In genomic region chr7:31874631-31875374, GRCh38 we compare ENCODE assay signal across 2 cellular contexts.
TF ChIP-seq lines count a peak whose summit lies in the region.

No MANE protein-coding gene starts in this region.

TF ChIP-seq in A549, 52 proteins besides CTCF, POLR2A, EP300 and RAD21:
- no peak for TF ChIP-seq TP53 (CRISPR knock-in tag; IDR thresholded peaks at IDR 0.05)
- no peak for TF ChIP-seq HOXA7 (CRISPR knock-in tag; IDR thresholded peaks at IDR 0.05)
- no peak for TF ChIP-seq ZC3H11A (IDR thresholded peaks at IDR 0.05)
- TF ChIP-seq, protein P1, sequence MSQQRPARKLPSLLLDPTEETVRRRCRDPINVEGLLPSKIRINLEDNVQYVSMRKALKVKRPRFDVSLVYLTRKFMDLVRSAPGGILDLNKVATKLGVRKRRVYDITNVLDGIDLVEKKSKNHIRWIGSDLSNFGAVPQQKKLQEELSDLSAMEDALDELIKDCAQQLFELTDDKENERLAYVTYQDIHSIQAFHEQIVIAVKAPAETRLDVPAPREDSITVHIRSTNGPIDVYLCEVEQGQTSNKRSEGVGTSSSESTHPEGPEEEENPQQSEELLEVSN (IDR thresholded peaks at IDR 0.05; ENCODE audit: borderline replicate concordance, low read depth), result no peak
- no peak for TF ChIP-seq RFX5 (IDR thresholded peaks at IDR 0.05)
- no peak for TF ChIP-seq HOXB5 (CRISPR knock-in tag; IDR thresholded peaks at IDR 0.05)
- no peak for TF ChIP-seq ESRRA (IDR thresholded peaks at IDR 0.05; ENCODE audit: borderline replicate concordance, low read length)
- TF ChIP-seq MAFK (IDR thresholded peaks at IDR 0.05; ENCODE audit: partially characterized antibody), result peak; percentile 51
- no peak for TF ChIP-seq MYC (IDR thresholded peaks at IDR 0.05; ENCODE audit: borderline replicate concordance, low read length)
- TF ChIP-seq BHLHE40 (IDR thresholded peaks at IDR 0.05; ENCODE audit: low read depth, low read length), result no peak
- no peak for TF ChIP-seq HOXB13 (CRISPR knock-in tag; IDR thresholded peaks at IDR 0.05; ENCODE audit: low read depth)
- TF ChIP-seq ATOH8 (CRISPR knock-in tag; IDR thresholded peaks at IDR 0.05; ENCODE audit: low read depth), result no peak
- TF ChIP-seq CHD4 (IDR thresholded peaks at IDR 0.05; ENCODE audit: borderline replicate concordance), result no peak
- TF ChIP-seq ZSCAN20 (CRISPR knock-in tag; IDR thresholded peaks at IDR 0.05), result no peak
- no peak for TF ChIP-seq USF2 (IDR thresholded peaks at IDR 0.05)
- TF ChIP-seq NFE2L2 (conservative IDR thresholded peaks at IDR 0.05; ENCODE audit: low read length), result peak; percentile 31; the same call in 1 of the 2 replicates
- no peak for TF ChIP-seq TFCP2L1 (CRISPR knock-in tag; IDR thresholded peaks at IDR 0.05)
- no peak for TF ChIP-seq CEBPB (IDR thresholded peaks at IDR 0.05)

TF ChIP-seq in endothelial cell of umbilical vein, 7 proteins besides CTCF, POLR2A, EP300 and RAD21:
- TF ChIP-seq FOS (IDR thresholded peaks at IDR 0.05; ENCODE audit: borderline replicate concordance, insufficient read depth, low read length) (no peak), POLR2AphosphoS5 (IDR thresholded peaks at IDR 0.05; ENCODE audit: insufficient read depth, low read depth, low read length) (no peak), GATA2 (IDR thresholded peaks at IDR 0.05; ENCODE audit: insufficient read depth, insufficient read length, low read depth, low read length) (no peak), MYC (IDR thresholded peaks at IDR 0.05; ENCODE audit: low read depth, low read length) (no peak), JUN (IDR thresholded peaks at IDR 0.05; ENCODE audit: borderline replicate concordance, insufficient read depth, insufficient read length, low read depth) (no peak), MAX (IDR thresholded peaks at IDR 0.05; ENCODE audit: insufficient read depth, insufficient read length) (no peak), EZH2 (IDR thresholded peaks at IDR 0.05; ENCODE audit: borderline replicate concordance, low read depth, low read length, severe bottlenecking) (no peak)
